34 cellular contexts compared by ENCODE assay signal in genomic region chr4:54813674-54814073, GRCh38.
"Had no signal": no experiment of that assay in that cellular context is flagged by ENCODE, and none has a peak within 500 bp of the region (broad histone marks: within the 10 kb centered on the region; RNA-seq: fewer than 3 reads in every experiment).

No MANE protein-coding gene starts in this region.

- DNase-seq: activated CD4-positive, alpha-beta memory T cell treated with anti-CD3 and anti-CD28 coated beads, Interleukin-2, amount 10 ng/mL, durations not matched to agents 7 days and 5 days; activated CD4-positive, alpha-beta T cell treated with anti-CD3 and anti-CD28 coated beads for 1 hour; activated CD4-positive, alpha-beta T cell treated with anti-CD3 and anti-CD28 coated beads for 48 hours; activated CD4-positive, CD25-positive, alpha-beta regulatory T cell; activated CD8-positive, alpha-beta memory T cell treated with anti-CD3 and anti-CD28 coated beads for 24 hours; activated CD8-positive, alpha-beta memory T cell treated with anti-CD3 and anti-CD28 coated beads, Interleukin-2, amount 10 ng/mL, durations not matched to agents 7 days and 5 days; activated CD8-positive, alpha-beta memory T cell treated with anti-CD3 and anti-CD28 coated beads, Interleukin-2, amount 50 U/mL, for 48 hours; activated effector memory CD4-positive, alpha-beta T cell treated with anti-CD3 and anti-CD28 coated beads, Interleukin-2, amount 50 U/mL, for 16 hours; activated naive CD4-positive, alpha-beta T cell; activated naive CD4-positive, alpha-beta T cell treated with anti-CD3 and anti-CD28 coated beads, Interleukin-2, amount 50 U/mL, for 16 hours; activated naive CD8-positive, alpha-beta T cell treated with anti-CD3 and anti-CD28 coated beads for 36 hours; activated T-cell treated with anti-CD3 and anti-CD28 coated beads, Interleukin-2, amount 50 U/mL, for 48 hours; amniotic stem cell; aorta; brain microvascular endothelial cell; Kasumi-1; KG1; NCI-H1048; NCI-H1105 treated with DMSO at 0.1 percent for 48 hours; NCI-H1436; NCI-H1694; NCI-H1930; NCI-H2081 treated with DMSO at 0.1 percent for 48 hours; NCI-H345; NCI-H524 treated with DMSO at 0.1 percent for 48 hours; NK-92 treated with Interleukin-12 subunit alpha and Interleukin-12 subunit beta, amount 100 ng/mL, for 24 hours; PC-3; Peyer's patch; RPMI8226; SHP77 treated with DMSO at 0.1 percent for 48 hours; SK-N-SH; WERI-Rb-1 had no signal

- H3K4me3 ChIP-seq: cardiac muscle cell, Peyer's patch, SJSA1 had no signal

- H3K9ac ChIP-seq: SK-N-SH had no signal

- H3K9me2 ChIP-seq: SK-N-SH had no signal

- ATAC-seq: activated CD8-positive, alpha-beta memory T cell treated with anti-CD3 and anti-CD28 coated beads, Interleukin-2, amount 10 ng/mL, durations not matched to agents 7 days and 5 days; PC-3 had no signal

- H3K9me3 ChIP-seq: Peyer's patch, SJSA1, SK-N-SH had no signal

- H3K27ac ChIP-seq: brain microvascular endothelial cell, cardiac muscle cell, Peyer's patch, SJSA1, WERI-Rb-1 had no signal

- H3K4me1 ChIP-seq: Peyer's patch, SJSA1 had no signal

- H3K27me3 ChIP-seq: brain microvascular endothelial cell, cardiac muscle cell, Peyer's patch, SJSA1 had no signal

- H3K36me3 ChIP-seq: brain microvascular endothelial cell, cardiac muscle cell, Peyer's patch, SJSA1, WERI-Rb-1 had no signal

- H3K4me2 ChIP-seq: SK-N-SH had no signal
